ENCODE assay signal across 8 cellular contexts in genomic region chr22:49827853-49828598, GRCh38. TPM values are rescaled to one million over a fixed set of nuclear protein-coding genes. Genes with fewer than 3 reads are reported as not detected.
A peak's percentile ranks its signal among the peaks of the same experiment; 100 is the strongest.
DNase-seq lines count a peak whose midpoint lies in the region; ATAC-seq and TF ChIP-seq lines count a peak whose summit lies in the region.

TSS of gene BRD1 (minus strand) at chr22:49827873. CDS start at chr22:49824317, 3,556 bp downstream.

- H2BK5ac ChIP-seq in trophoblast cell (ENCODE audit: low read depth, low read length, poor library complexity): peak within 1 kb of the TSS; percentile 68

- H3K9ac ChIP-seq in trophoblast cell (ENCODE audit: low read length): peak within 1 kb of the TSS; percentile 87

- TF ChIP-seq CTCF in adrenal gland (IDR thresholded peaks at IDR 0.05) (no peak), heart right ventricle (IDR thresholded peaks at IDR 0.05) (no peak)

- peak within 1 kb of the TSS; percentile 75 for H2AK5ac ChIP-seq in trophoblast cell (ENCODE audit: low read length)

- H3K27me3 ChIP-seq in adrenal gland (no peaks in the 10 kb centered on the region), heart right ventricle (no peaks in the 10 kb centered on the region), trophoblast cell (ENCODE audit: insufficient read depth, low read length) (no peaks in the 10 kb centered on the region)

- peak; percentile 47 to 57 for TF ChIP-seq POLR2A in adrenal gland (IDR thresholded peaks at IDR 0.05)

- H4K8ac ChIP-seq in trophoblast cell (ENCODE audit: low read depth, low read length): peak within 1 kb of the TSS; percentile 99

- H3K36me3 ChIP-seq in adrenal gland (replicated peaks in 1 of 2): peaks cover 0 to 11% of the 10 kb centered on the region in 2 donors
- H3K36me3 ChIP-seq in heart right ventricle: peaks cover 2 to 21% (median 10%) of the 10 kb centered on the region in 9 donors
- H3K36me3 ChIP-seq in trophoblast cell (ENCODE audit: control insufficient read depth in 1 of 2, insufficient read depth in 2 of 2, low read length in 2 of 2): peaks cover 22 to 23% of the 10 kb centered on the region in 2 experiments

- H3K23ac ChIP-seq in trophoblast cell (ENCODE audit: low read length): no peak within 1 kb of the TSS

- peak; percentile 35 for ATAC-seq in HG02981 (IDR thresholded peaks at IDR 0.05; ENCODE audit: unreplicated experiment)
- peak; percentile 54 to 85 (median 74) for ATAC-seq in heart right ventricle
- ATAC-seq in HG02763 (IDR thresholded peaks at IDR 0.05; ENCODE audit: unreplicated experiment): no peak
- ATAC-seq in GM18520 (IDR thresholded peaks at IDR 0.05; ENCODE audit: unreplicated experiment): no peak

- H2AFZ ChIP-seq in trophoblast cell (ENCODE audit: insufficient read depth, low read length, poor library complexity): peak within 1 kb of the TSS; percentile 99

- H3K4me2 ChIP-seq in trophoblast cell (ENCODE audit: low read length): peak within 1 kb of the TSS; percentile 66

- peak within 1 kb of the TSS; percentile 95 for H4K12ac ChIP-seq in trophoblast cell (ENCODE audit: low read depth, low read length)

- no peaks in the 10 kb centered on the region for H3K9me3 ChIP-seq in adrenal gland (replicated peaks in 1 of 3)
- peaks cover 0 to 7% (median 0%) of the 10 kb centered on the region in 11 donors for H3K9me3 ChIP-seq in heart right ventricle
- peaks cover 4% of the 10 kb centered on the region for H3K9me3 ChIP-seq in trophoblast cell (ENCODE audit: insufficient read depth, low read depth, low read length)

- H2BK12ac ChIP-seq in trophoblast cell (ENCODE audit: low read length): peak within 1 kb of the TSS; percentile 61

- DNase-seq in Daoy (ENCODE audit: low read depth) (peak; percentile 76), SKM-1 (lab: John Stamatoyannopoulos, UW; ENCODE audit: unreplicated experiment) (peak; percentile 43), adrenal gland (peak in 6 of 7 donors; percentile 36 to 67 (median 50)), heart right ventricle (peak; percentile 36 to 73), trophoblast cell (peak in 1 of 2 donors; percentile 72)

- H2BK120ac ChIP-seq in trophoblast cell (ENCODE audit: insufficient read depth, low read length, poor library complexity): peak within 1 kb of the TSS; percentile 85

- H3K27ac ChIP-seq in adrenal gland (peak within 1 kb of the TSS; percentile 42 to 93 (median 85)), heart right ventricle (peak within 1 kb of the TSS; percentile 24 to 91 (median 86)), trophoblast cell (ENCODE audit: low read depth, low read length) (peak within 1 kb of the TSS; percentile 13)

- WGBS in adrenal gland, 4 donors: 17 to 92% (median 50%) methylated on average over 1 to 54 of the region's 54 CpGs
- WGBS in heart right ventricle, 2 donors: 18 to 20% methylated on average over 23 to 54 of the region's 54 CpGs
- no CpG with 5 or more reads among the region's 54 CpGs for WGBS in trophoblast cell (ENCODE audit: extremely low coverage, insufficient coverage, insufficient read length)

- intact Hi-C loops in adrenal gland (cut with DNase I): no loop called here
- intact Hi-C loops in heart right ventricle (cut with DNase I): loop anchor here in 1 of 10 donors (2.0 kb wide), 1 partner anchor 25 kb away; the partner anchor contains the start of gene ZBED4

- H3K79me2 ChIP-seq in trophoblast cell (ENCODE audit: control insufficient read depth, insufficient read depth, low read length, poor library complexity): peaks cover 35% of the 10 kb centered on the region

- H3K4me3 ChIP-seq in adrenal gland (peak within 1 kb of the TSS; percentile 26 to 77 (median 70)), heart right ventricle (peak within 1 kb of the TSS; percentile 42 to 90 (median 78)), trophoblast cell (ENCODE audit: low read depth, low read length) (peak within 1 kb of the TSS; percentile 84)

- H3K4ac ChIP-seq in trophoblast cell (ENCODE audit: low read depth, low read length): peak within 1 kb of the TSS; percentile 84

- H3K18ac ChIP-seq in trophoblast cell (ENCODE audit: low read length): peak within 1 kb of the TSS; percentile 72

- peak within 1 kb of the TSS; percentile 97 for H4K91ac ChIP-seq in trophoblast cell (ENCODE audit: low read depth, low read length)

- peaks cover 19 to 23% of the 10 kb centered on the region in 2 donors for H3K4me1 ChIP-seq in adrenal gland (replicated peaks in 1 of 2)
- H3K4me1 ChIP-seq in heart right ventricle: peaks cover 8 to 37% (median 26%) of the 10 kb centered on the region in 9 donors
- H3K4me1 ChIP-seq in trophoblast cell (ENCODE audit: control insufficient read depth in 1 of 2, insufficient read depth in 2 of 2, low read length in 2 of 2): peaks cover 17 to 22% of the 10 kb centered on the region in 2 experiments

- peak within 1 kb of the TSS; percentile 85 for H3K14ac ChIP-seq in trophoblast cell (ENCODE audit: low read length)

- peaks cover 13% of the 10 kb centered on the region for H3K79me1 ChIP-seq in trophoblast cell (ENCODE audit: low read length)

RNA-seq across cellular contexts. Expression of gene BRD1, which starts in this region (rescaled TPM):
- 15.4 and 20.1 TPM in 2 replicates for total RNA-seq in Daoy (2014; rRNA removed; shearing (Covaris generic))
- total RNA-seq in adrenal gland: 10 to 100 TPM; 17.8 to 62.4 (median 28.6) TPM
- polyA plus RNA-seq in adrenal gland: 10 to 100 TPM in 2 of 3 donors, 1 to 10 TPM in 1; 9.4 to 29.8 (median 26.9) TPM
- total RNA-seq in heart right ventricle: 10 to 100 TPM; 14.6 to 23.2 (median 16.9) TPM
- polyA plus RNA-seq in heart right ventricle: 10 to 100 TPM in 1 of 2 donors, 1 to 10 TPM in 1; 8.2 to 22.9 TPM
- 18.7 and 19.7 TPM in 2 replicates for polyA plus RNA-seq in trophoblast cell (2013)

Comparison
In these comparisons a context has a peak if more than half of its experiments do, and no peak if none do; other contexts are left out.
1. ATAC-seq: peak in HG02981 (single experiment) and heart right ventricle (8 of 8); none in HG02763 (single experiment) and GM18520 (single experiment).
2. H3K27ac ChIP-seq: peak in every context shown above with its lines; median percentile 86 in heart right ventricle; 85 in adrenal gland; 13 in trophoblast cell.
3. Peak in every context shown above with its lines, with median percentiles within 50 percentile points of each other: H3K4me3 ChIP-seq.